ENCODE assay signal across 8 cellular contexts in the genomic region with DNA sequence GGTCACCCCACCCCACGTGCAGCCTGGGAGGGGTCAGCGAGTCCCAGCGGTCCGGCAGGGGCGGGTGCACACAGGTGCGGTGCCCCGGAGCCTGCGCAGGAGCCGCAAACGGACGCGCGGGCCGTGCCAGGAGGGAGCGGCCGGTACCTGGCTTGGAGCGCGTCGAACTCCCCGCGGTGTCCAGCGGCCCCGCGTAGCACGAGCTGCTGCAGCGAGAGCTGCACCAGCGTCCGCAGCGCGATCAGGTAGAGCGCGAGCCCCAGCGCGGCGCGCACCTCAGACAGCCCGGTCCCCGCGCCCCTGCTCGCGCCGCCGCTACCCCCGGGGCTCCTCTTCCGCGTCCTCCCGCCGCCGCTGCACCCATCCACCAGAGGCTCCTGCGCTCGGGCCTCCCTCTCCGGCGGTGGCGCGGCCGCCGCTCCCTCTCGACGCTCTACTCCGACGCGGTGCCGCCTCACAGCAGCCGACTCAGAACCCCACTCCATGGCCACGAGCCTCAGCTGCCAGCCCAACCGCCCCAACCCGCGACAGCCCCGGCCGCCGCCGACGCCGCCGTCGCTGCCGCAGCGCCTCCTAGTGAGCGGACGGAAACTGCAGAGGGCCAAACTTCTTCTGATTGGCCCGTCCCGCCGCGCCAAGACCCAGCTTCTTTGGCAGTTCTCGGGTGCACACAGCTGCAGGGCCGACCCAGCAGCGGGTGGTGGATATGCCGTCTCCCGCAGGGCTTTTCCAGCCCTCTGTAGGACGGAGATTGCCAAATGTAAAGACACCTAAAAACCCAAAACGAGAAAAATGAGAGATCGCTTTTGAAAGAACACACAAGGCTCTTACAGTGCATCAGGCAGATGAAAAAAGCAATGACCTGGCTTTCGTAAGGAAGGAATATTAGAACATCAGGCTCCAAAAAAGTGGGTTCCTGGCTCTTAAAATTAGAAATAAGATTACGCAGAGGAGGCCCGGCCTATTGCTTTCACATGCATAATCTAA. TPM values are rescaled to one million over a fixed set of nuclear protein-coding genes. Genes with fewer than 3 reads are reported as not detected.
DNase-seq lines count a peak whose midpoint lies in the region; ATAC-seq and TF ChIP-seq lines count a peak whose summit lies in the region.

A gene with protein sequence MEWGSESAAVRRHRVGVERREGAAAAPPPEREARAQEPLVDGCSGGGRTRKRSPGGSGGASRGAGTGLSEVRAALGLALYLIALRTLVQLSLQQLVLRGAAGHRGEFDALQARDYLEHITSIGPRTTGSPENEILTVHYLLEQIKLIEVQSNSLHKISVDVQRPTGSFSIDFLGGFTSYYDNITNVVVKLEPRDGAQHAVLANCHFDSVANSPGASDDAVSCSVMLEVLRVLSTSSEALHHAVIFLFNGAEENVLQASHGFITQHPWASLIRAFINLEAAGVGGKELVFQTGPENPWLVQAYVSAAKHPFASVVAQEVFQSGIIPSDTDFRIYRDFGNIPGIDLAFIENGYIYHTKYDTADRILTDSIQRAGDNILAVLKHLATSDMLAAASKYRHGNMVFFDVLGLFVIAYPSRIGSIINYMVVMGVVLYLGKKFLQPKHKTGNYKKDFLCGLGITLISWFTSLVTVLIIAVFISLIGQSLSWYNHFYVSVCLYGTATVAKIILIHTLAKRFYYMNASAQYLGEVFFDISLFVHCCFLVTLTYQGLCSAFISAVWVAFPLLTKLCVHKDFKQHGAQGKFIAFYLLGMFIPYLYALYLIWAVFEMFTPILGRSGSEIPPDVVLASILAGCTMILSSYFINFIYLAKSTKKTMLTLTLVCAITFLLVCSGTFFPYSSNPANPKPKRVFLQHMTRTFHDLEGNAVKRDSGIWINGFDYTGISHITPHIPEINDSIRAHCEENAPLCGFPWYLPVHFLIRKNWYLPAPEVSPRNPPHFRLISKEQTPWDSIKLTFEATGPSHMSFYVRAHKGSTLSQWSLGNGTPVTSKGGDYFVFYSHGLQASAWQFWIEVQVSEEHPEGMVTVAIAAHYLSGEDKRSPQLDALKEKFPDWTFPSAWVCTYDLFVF (minus strand): TSS at position 575 of the 987 bp plus-strand sequence. CDS start 90 bp downstream, at position 485.

- H3K4me3 ChIP-seq in GM12875 (ENCODE audit: low read depth, low read length) (peak within 1 kb of the TSS; percentile 82), SU-DHL-6 (ENCODE audit: insufficient read depth, low read length, poor library complexity, severe bottlenecking) (peak within 1 kb of the TSS; percentile 69)

- peak within 1 kb of the TSS; percentile 81 for H2AFZ ChIP-seq in SU-DHL-6 (ENCODE audit: low read depth, low read length, severe bottlenecking)

- H3K9ac ChIP-seq in SU-DHL-6 (ENCODE audit: low read length), result peak within 1 kb of the TSS; percentile 65

- ATAC-seq in HG02759 (IDR thresholded peaks at IDR 0.05; ENCODE audit: unreplicated experiment), result peak; percentile 82

- intact Hi-C loops in cardiac septum (cut with DNase I), result loop anchor here (5.0 to 10.0 kb wide), 2 partner anchors 172 to 206 kb away; a partner anchor contains a TSS
- intact Hi-C loops in posterior cingulate gyrus (cut with DNase I), result loop anchor here (5.0 to 10.0 kb wide), 2 partner anchors 36 to 182 kb away; a partner anchor contains a TSS

- peaks cover 7% of the 10 kb centered on the region for H3K36me3 Mint-ChIP-seq in type B pancreatic cell

- H3K4me2 ChIP-seq in SU-DHL-6 (ENCODE audit: low read depth, low read length, poor library complexity, severe bottlenecking), result peak within 1 kb of the TSS; percentile 71

- H3K4me1 Mint-ChIP-seq in type B pancreatic cell (ENCODE audit: unreplicated experiment), result peaks cover 12% of the 10 kb centered on the region

- no peaks in the 10 kb centered on the region for H3K27me3 ChIP-seq in SU-DHL-6 (ENCODE audit: low read length)

- TF ChIP-seq CTCF in GM12875 (IDR thresholded peaks at IDR 0.05; ENCODE audit: borderline replicate concordance, insufficient read depth, low read depth, low read length) (peak; percentile 96), SU-DHL-6 (IDR thresholded peaks at IDR 0.05; ENCODE audit: insufficient read depth, low read length, poor library complexity, severe bottlenecking) (peak; percentile 94), type B pancreatic cell (conservative IDR thresholded peaks at IDR 0.05) (peak; percentile 96)

- peaks cover 24% of the 10 kb centered on the region for H3K79me2 ChIP-seq in SU-DHL-6 (ENCODE audit: insufficient read depth, low read length)

- H3K9me2 ChIP-seq in SU-DHL-6 (replicated peaks; ENCODE audit: insufficient read depth, low read length), result no peaks in the 10 kb centered on the region

- peaks cover 14% of the 10 kb centered on the region for H3K36me3 ChIP-seq in SU-DHL-6 (ENCODE audit: low read length)

- peaks cover 6% of the 10 kb centered on the region; the same call in 1 of the 2 replicates for H3F3A ChIP-seq in SU-DHL-6 (ENCODE audit: insufficient read depth)

- no peaks in the 10 kb centered on the region for H4K20me1 ChIP-seq in SU-DHL-6 (ENCODE audit: low read depth, low read length)

- DNase-seq in NCI-H1105 treated with DMSO at 0.1 percent for 48 hours (lab: John Stamatoyannopoulos, UW), result peak; percentile 90
- peak; percentile 73 for DNase-seq in activated naive CD8-positive, alpha-beta T cell treated with anti-CD3 and anti-CD28 coated beads, Interleukin-2, amount 50 U/mL, for 16 hours (ENCODE audit: low read depth, low spot score)
- DNase-seq in cardiac septum (ENCODE audit: low spot score), result peak; percentile 93
- DNase-seq in posterior cingulate gyrus, result peak; percentile 85 to 99 (median 92)
- peak; percentile 91 for DNase-seq in type B pancreatic cell (ENCODE audit: extremely low spot score, unreplicated experiment)

- H3K9me3 Mint-ChIP-seq in type B pancreatic cell, result no peaks in the 10 kb centered on the region

- no peaks in the 10 kb centered on the region for H3K27me3 Mint-ChIP-seq in type B pancreatic cell

- peak within 1 kb of the TSS; percentile 88 for H3K27ac Mint-ChIP-seq in type B pancreatic cell

- peak within 1 kb of the TSS; percentile 81 for H3K27ac ChIP-seq in SU-DHL-6 (ENCODE audit: low read depth, low read length)

- 0 out of 2 replicates have a peak, but pooled peaks cover 3% of the 10 kb centered on the region for H3K9me3 ChIP-seq in SU-DHL-6 (ENCODE audit: insufficient read depth, low read length)

- peak within 1 kb of the TSS; percentile 94 for H3K4me3 Mint-ChIP-seq in type B pancreatic cell

RNA-seq across cellular contexts. Expression of the gene that starts here (rescaled TPM):
- total RNA-seq in cardiac septum (16.8 TPM), type B pancreatic cell (ENCODE audit: low replicate concordance) (57.7 and 70.2 TPM in 2 replicates)

Comparison
In these comparisons a context has a peak if more than half of its experiments do, and no peak if none do; other contexts are left out.
1. Peak in every context shown above with its lines: DNase-seq, ATAC-seq, H3K4me3 ChIP-seq and H3K27ac ChIP-seq.